ENCODE assay signal across 22 cellular contexts in genomic region chr5:9956725-9957124, GRCh38.
"Had no signal": no experiment of that assay in that cellular context is flagged by ENCODE, and none has a peak within 500 bp of the region (broad histone marks: within the 10 kb centered on the region; RNA-seq: fewer than 3 reads in every experiment).

No MANE protein-coding gene starts in this region.

- ATAC-seq: effector memory CD8-positive, alpha-beta T cell; gastrocnemius medialis; left lobe of liver; mucosa of descending colon; natural killer cell treated with Interleukin-12 subunit alpha and Interleukin-12 subunit beta and Interleukin-15 and Interleukin-18, amount 100 ng/mL, for 72 hours; pancreas; right lobe of liver; stimulated activated naive CD8-positive, alpha-beta T cell treated with anti-CD3 and anti-CD28 coated beads, Interleukin-15, amount 100 ng/mL, for 72 hours had no signal

- DNase-seq: cerebellar nuclear complex; cortex of kidney; effector memory CD8-positive, alpha-beta T cell; erythroblast; esophagus squamous epithelium; gastrocnemius medialis; head of caudate nucleus; kidney; mucosa of descending colon; naive B cell; pancreas; right lobe of liver; stimulated activated CD4-positive, alpha-beta T cell treated with anti-CD3 and anti-CD28 coated beads, Interleukin-15, amount 100 ng/mL, for 24 hours; stimulated activated CD4-positive, alpha-beta T cell treated with anti-CD3 and anti-CD28 coated beads, Interleukin-2, amount 100 ng/mL, for 48 hours; stimulated activated CD8-positive, alpha-beta memory T cell treated with anti-CD3 and anti-CD28 coated beads, Interleukin-4, amount 100 ng/mL, for 48 hours; stimulated activated naive CD4-positive, alpha-beta T cell; stimulated activated naive CD8-positive, alpha-beta T cell treated with anti-CD3 and anti-CD28 coated beads, Interleukin-15, amount 100 ng/mL, for 72 hours; transverse colon had no signal

- H3K4me1 ChIP-seq: esophagus squamous epithelium, gastrocnemius medialis, pancreas, right lobe of liver, suprapubic skin had no signal

- H3K36me3 ChIP-seq: esophagus squamous epithelium, gastrocnemius medialis, neutrophil, pancreas, right lobe of liver, suprapubic skin, transverse colon had no signal

- H3K4me3 ChIP-seq: esophagus squamous epithelium, gastrocnemius medialis, mucosa of descending colon, pancreas, right lobe of liver, suprapubic skin, transverse colon had no signal

- H3K27ac ChIP-seq: esophagus squamous epithelium, gastrocnemius medialis, neutrophil, pancreas, right lobe of liver, suprapubic skin, transverse colon had no signal

- H3K9me3 ChIP-seq: esophagus squamous epithelium, gastrocnemius medialis, mucosa of descending colon, neutrophil, pancreas, right lobe of liver, suprapubic skin, transverse colon had no signal

- H3K27me3 ChIP-seq: gastrocnemius medialis, neutrophil, pancreas, right lobe of liver, suprapubic skin had no signal
